Comparison of ENCODE assay signal across 24 cellular contexts in genomic region chr20:53513168-53513488, GRCh38.
"Had no signal": no experiment of that assay in that cellular context is flagged by ENCODE, and none has a peak within 500 bp of the region (broad histone marks: within the 10 kb centered on the region; RNA-seq: fewer than 3 reads in every experiment).

No MANE protein-coding gene starts in this region.

- FAIRE-seq: astrocyte had no signal

- ATAC-seq: activated CD8-positive, alpha-beta T cell treated with anti-CD3 and anti-CD28 coated beads, Interleukin-2, amount 10 ng/mL, durations not matched to agents 7 days and 5 days; activated naive CD4-positive, alpha-beta T cell treated with anti-CD3 and anti-CD28 coated beads, Interleukin-2, amount 50 U/mL, for 72 hours; activated naive CD8-positive, alpha-beta T cell treated with anti-CD3 and anti-CD28 coated beads, Interleukin-2, amount 50 U/mL, for 24 hours; activated T-cell treated with anti-CD3 and anti-CD28 coated beads, Interleukin-2, amount 50 U/mL, for 4 hours; T-helper 17 cell; WTC11 had no signal

- H3K4me1 ChIP-seq: Peyer's patch had no signal

- H3K36me3 ChIP-seq: Peyer's patch had no signal

- H3K27ac ChIP-seq: Peyer's patch had no signal

- H3K27me3 ChIP-seq: Peyer's patch had no signal

- H3K4me3 ChIP-seq: Peyer's patch had no signal

- DNase-seq: activated CD4-positive, alpha-beta T cell treated with anti-CD3 and anti-CD28 coated beads for 48 hours; activated CD4-positive, alpha-beta T cell treated with anti-CD3 and anti-CD28 coated beads, Interleukin-2, amount 50 U/mL, for 4 hours; activated CD4-positive, CD25-positive, alpha-beta regulatory T cell treated with anti-CD3 and anti-CD28 coated beads, Interleukin-2, amount 50 U/mL, for 72 hours; activated CD8-positive, alpha-beta T cell treated with anti-CD3 and anti-CD28 coated beads, Interleukin-2, amount 10 ng/mL, durations not matched to agents 7 days and 5 days; activated effector memory CD4-positive, alpha-beta T cell treated with anti-CD3 and anti-CD28 coated beads, Interleukin-2, amount 50 U/mL, for 16 hours; activated naive CD4-positive, alpha-beta T cell treated with Interleukin-2 at 50 U/mL for 16 hours; activated naive CD8-positive, alpha-beta T cell treated with anti-CD3 and anti-CD28 coated beads, Interleukin-2, amount 50 U/mL, for 24 hours; activated T-cell treated with anti-CD3 and anti-CD28 coated beads, Interleukin-2, amount 50 U/mL, for 4 hours; amniotic stem cell; Karpas-422; MM.1S; NCI-H1105; NCI-H1436; NCI-H187; NCI-H510A treated with DMSO at 0.1 percent for 48 hours; NK-92 treated with Interleukin-12 subunit alpha and Interleukin-12 subunit beta, amount 100 ng/mL, for 24 hours; OCI-M1; Peyer's patch; SHP77 treated with DMSO at 0.1 percent for 48 hours; T-helper 17 cell; T-helper 9 cell had no signal
